1 cellular context compared by ENCODE assay signal in the genomic region with DNA sequence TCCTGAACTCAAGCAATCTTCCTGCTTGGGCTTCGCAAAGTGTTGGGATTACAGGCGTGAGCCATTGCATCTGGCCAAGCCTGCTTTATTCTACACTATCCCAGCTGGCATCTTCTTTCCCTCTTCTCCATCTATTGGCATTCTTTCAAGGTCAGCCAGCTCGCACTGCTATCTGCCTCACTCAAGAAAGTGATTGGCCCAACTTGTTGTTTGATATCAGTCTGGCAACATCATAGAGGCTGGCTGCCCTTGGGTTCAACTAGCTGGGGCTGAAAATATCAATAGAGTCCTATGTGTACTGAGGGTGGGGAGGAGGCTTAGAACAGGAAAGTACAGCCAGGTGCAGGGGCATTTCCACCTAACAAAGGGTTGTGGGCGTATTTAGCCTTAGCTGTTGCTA.
TF ChIP-seq lines count a peak whose summit lies in the region.

No MANE protein-coding gene starts in this region.

TF ChIP-seq in endothelial cell of umbilical vein, 7 proteins besides CTCF, POLR2A, EP300 and RAD21:
- TF ChIP-seq, protein P1, sequence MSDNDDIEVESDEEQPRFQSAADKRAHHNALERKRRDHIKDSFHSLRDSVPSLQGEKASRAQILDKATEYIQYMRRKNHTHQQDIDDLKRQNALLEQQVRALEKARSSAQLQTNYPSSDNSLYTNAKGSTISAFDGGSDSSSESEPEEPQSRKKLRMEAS (IDR thresholded peaks at IDR 0.05; ENCODE audit: insufficient read depth, insufficient read length) = no peak
- TF ChIP-seq POLR2AphosphoS5 (IDR thresholded peaks at IDR 0.05; ENCODE audit: insufficient read depth, low read depth, low read length) (no peak), JUN (IDR thresholded peaks at IDR 0.05; ENCODE audit: borderline replicate concordance, insufficient read depth, insufficient read length, low read depth) (no peak), GATA2 (IDR thresholded peaks at IDR 0.05; ENCODE audit: insufficient read depth, insufficient read length, low read depth, low read length) (no peak), FOS (IDR thresholded peaks at IDR 0.05; ENCODE audit: borderline replicate concordance, insufficient read depth, low read length) (no peak), MYC (IDR thresholded peaks at IDR 0.05; ENCODE audit: low read depth, low read length) (no peak), EZH2 (IDR thresholded peaks at IDR 0.05; ENCODE audit: borderline replicate concordance, low read depth, low read length, severe bottlenecking) (no peak)
